Comparison of ENCODE assay signal across 1 cellular context in genomic region chr16:85167589-85168537, GRCh38.
TF ChIP-seq lines count a peak whose summit lies in the region.

No MANE protein-coding gene starts in this region.

TF ChIP-seq in HepG2, 621 proteins besides CTCF, POLR2A, EP300 and RAD21 (continued from another document):
- 0 out of 2 replicates have a peak, but pooled peaks have one; percentile 35 for TF ChIP-seq KDM5B (CRISPR knock-in tag; IDR thresholded peaks at IDR 0.05; ENCODE audit: borderline replicate concordance)
- TF ChIP-seq MED8 (CRISPR knock-in tag; IDR thresholded peaks at IDR 0.05; ENCODE audit: insufficient replicate concordance): peak; percentile 67
- TF ChIP-seq ZNF205 (CRISPR knock-in tag; IDR thresholded peaks at IDR 0.05): peak; percentile 42; the same call in 1 of the 2 replicates
- TF ChIP-seq RXRB (CRISPR knock-in tag; IDR thresholded peaks at IDR 0.05; ENCODE audit: borderline replicate concordance): peak; percentile 90
- TF ChIP-seq MAFG (CRISPR knock-in tag; IDR thresholded peaks at IDR 0.05): peak; percentile 95
- peak; percentile 79 for TF ChIP-seq SAP130 (CRISPR knock-in tag; IDR thresholded peaks at IDR 0.05; ENCODE audit: low read depth)
- TF ChIP-seq ZBTB26 (CRISPR knock-in tag; IDR thresholded peaks at IDR 0.05; ENCODE audit: borderline replicate concordance): 0 out of 2 replicates have a peak, but pooled peaks have one; percentile 17
- TF ChIP-seq MXD4 (CRISPR knock-in tag; IDR thresholded peaks at IDR 0.05): no peak
- no peak for TF ChIP-seq NFKB2 (CRISPR knock-in tag; IDR thresholded peaks at IDR 0.05; ENCODE audit: borderline replicate concordance)
- peak; percentile 77 for TF ChIP-seq HDAC2 (CRISPR knock-in tag; IDR thresholded peaks at IDR 0.05)
- TF ChIP-seq EEA1 (CRISPR knock-in tag; IDR thresholded peaks at IDR 0.05; ENCODE audit: borderline replicate concordance): peak; percentile 66; the same call in 1 of the 2 replicates
- TF ChIP-seq MED13 (CRISPR knock-in tag; IDR thresholded peaks at IDR 0.05): no peak
- no peak for TF ChIP-seq LCORL (IDR thresholded peaks at IDR 0.05)
- TF ChIP-seq LCORL (CRISPR knock-in tag; IDR thresholded peaks at IDR 0.05): peak; percentile 94
- TF ChIP-seq PRMT3 (CRISPR knock-in tag; IDR thresholded peaks at IDR 0.05; ENCODE audit: borderline replicate concordance, low read depth): 0 out of 2 replicates have a peak, but pooled peaks have one; percentile 30
- peak; percentile 87 for TF ChIP-seq ZSCAN21 (CRISPR knock-in tag; IDR thresholded peaks at IDR 0.05; ENCODE audit: borderline replicate concordance)
- TF ChIP-seq SMYD3 (CRISPR knock-in tag; IDR thresholded peaks at IDR 0.05): no peak
